In the genomic region with DNA sequence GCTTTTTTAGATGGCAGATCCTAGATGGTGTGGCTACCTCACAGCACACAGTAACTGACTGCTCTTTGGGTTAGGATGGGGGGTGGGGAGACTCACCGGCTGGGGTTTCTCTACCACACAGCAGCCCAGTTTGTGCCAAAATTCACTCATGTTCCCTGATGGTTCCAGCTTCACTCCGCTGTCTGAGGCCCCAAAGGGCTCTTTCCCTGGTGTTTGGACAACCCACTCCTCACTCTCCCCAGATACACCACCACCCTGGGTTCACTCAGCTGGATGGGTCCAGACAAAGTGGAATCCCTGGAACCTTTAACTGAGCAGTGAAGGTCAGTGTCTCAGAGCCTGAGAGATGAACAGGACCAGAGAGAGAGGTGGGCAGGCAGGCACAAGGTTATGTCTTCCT, we compare ENCODE assay signal across 10 cellular contexts. TPM values are rescaled to one million over a fixed set of nuclear protein-coding genes. Genes with fewer than 3 reads are reported as not detected.
A peak's percentile ranks its signal among the peaks of the same experiment; 100 is the strongest.
DNase-seq lines count a peak whose midpoint lies in the region; ATAC-seq and TF ChIP-seq lines count a peak whose summit lies in the region.
"Had no signal": no experiment of that assay in that cellular context is flagged by ENCODE, and none has a peak within 500 bp of the region (broad histone marks: within the 10 kb centered on the region; RNA-seq: fewer than 3 reads in every experiment).

No MANE protein-coding gene starts in this region.

- H3K4me1 ChIP-seq in colonic mucosa = peaks cover 7% of the 10 kb centered on the region
- H3K4me1 ChIP-seq in osteoblast (ENCODE audit: insufficient read depth, low read length) = peaks cover 31% of the 10 kb centered on the region

- no peak overlapping the region for H3K4me2 ChIP-seq in osteoblast (ENCODE audit: insufficient read depth, low read length)

- H3K27ac ChIP-seq in 22Rv1 (peak overlapping the region; percentile 93; the same call in 1 of the 2 replicates), KOPT-K1 (ENCODE audit: low read depth, low read length, poor library complexity, severe bottlenecking) (peak overlapping the region; percentile 58), colonic mucosa (peak overlapping the region; percentile 91), osteoblast (ENCODE audit: low read depth, low read length) (peak overlapping the region; percentile 53)
- H3K27ac ChIP-seq: WERI-Rb-1 had no signal

- peaks cover 52% of the 10 kb centered on the region for H3K36me3 ChIP-seq in KOPT-K1 (ENCODE audit: insufficient read depth, low read length)
- peaks cover 34% of the 10 kb centered on the region for H3K36me3 ChIP-seq in colonic mucosa
- H3K36me3 ChIP-seq in osteoblast (ENCODE audit: insufficient read depth, low read length) = peaks cover 63% of the 10 kb centered on the region

- DNase-seq in colonic mucosa (no peak), osteoblast (ENCODE audit: insufficient read length, low spot score, missing footprints) (no peak), DMS79 treated with DMSO at 0.1 percent for 48 hours (lab: John Stamatoyannopoulos, UW) (no peak)
- DNase-seq: COR-L47, WERI-Rb-1 had no signal

- H3K4me3 ChIP-seq in colonic mucosa (no peak overlapping the region), osteoblast (ENCODE audit: insufficient read depth, low read length) (no peak overlapping the region)

- H3K27me3 ChIP-seq in colonic mucosa (no peaks in the 10 kb centered on the region), osteoblast (ENCODE audit: insufficient read depth, low read length) (no peaks in the 10 kb centered on the region)

- H3K9me3 ChIP-seq in KOPT-K1 (ENCODE audit: insufficient read depth, low read length, poor library complexity, severe bottlenecking) = no peaks in the 10 kb centered on the region
- no peaks in the 10 kb centered on the region for H3K9me3 ChIP-seq in colonic mucosa
- H3K9me3 ChIP-seq in osteoblast (ENCODE audit: low read depth, low read length) = no peaks in the 10 kb centered on the region

- no peak for TF ChIP-seq CTCF in 22Rv1 (IDR thresholded peaks at IDR 0.05)
- no peak for TF ChIP-seq CTCF in colonic mucosa (IDR thresholded peaks at IDR 0.05)
- TF ChIP-seq CTCF in osteoblast (IDR thresholded peaks at IDR 0.05; ENCODE audit: extremely low read depth, low read depth, low read length) = no peak

- H3K79me2 ChIP-seq in osteoblast (ENCODE audit: insufficient read depth, low read length) = peaks cover 67% of the 10 kb centered on the region

- intact Hi-C loops in colonic mucosa (cut with DNase I) = loop anchor here (5.0 kb wide), 1 partner anchor 48 kb away; the partner anchor contains the start of genes MINDY1 and PRUNE1

- ATAC-seq in HG03378 (IDR thresholded peaks at IDR 0.05; ENCODE audit: unreplicated experiment) (no peak), HG02763 (IDR thresholded peaks at IDR 0.05; ENCODE audit: unreplicated experiment) (no peak), GM21619 (IDR thresholded peaks at IDR 0.05; ENCODE audit: unreplicated experiment) (no peak)

- H3K9ac ChIP-seq in colonic mucosa (ENCODE audit: low read depth in 2 of 2, low read length in 2 of 2) = peak overlapping the region; percentile 41 to 58

- H4K20me1 ChIP-seq in osteoblast (ENCODE audit: insufficient read depth, low read length) = peaks cover 49% of the 10 kb centered on the region

- H2AFZ ChIP-seq in osteoblast (ENCODE audit: low read length) = no peak overlapping the region

RNA-seq across cellular contexts. Expression of gene CDC42SE1, which starts 3.8 kb away (rescaled TPM):
- 10 to 100 TPM; 57.9 to 66.8 TPM for total RNA-seq in colonic mucosa
- total RNA-seq in osteoblast = 44.8 and 49.6 TPM in 2 replicates

RNA-seq across cellular contexts. Expression of gene MLLT11, which starts 4.6 kb away (rescaled TPM):
- total RNA-seq in colonic mucosa (1 to 10 TPM in 1 of 2 donors, under 1 TPM in 1; 0.42 to 1.3 TPM), osteoblast (1.4 and 1.8 TPM in 2 replicates)

RNA-seq across cellular contexts. Expression of gene C1orf56, which starts 8.0 kb away (rescaled TPM):
- total RNA-seq in colonic mucosa = 1 to 10 TPM; 2.6 to 3.2 TPM
- total RNA-seq in osteoblast = 4.4 and 5.4 TPM in 2 replicates

RNA-seq across cellular contexts. Expression of gene GABPB2, which starts 15.0 kb away (rescaled TPM):
- total RNA-seq in colonic mucosa (10 to 100 TPM; 13.1 to 15.2 TPM), osteoblast (15.6 and 16.3 TPM in 2 replicates)

RNA-seq across cellular contexts. Expression of gene BNIPL, which starts 19.2 kb away (rescaled TPM):
- 1 to 10 TPM in 1 of 2 donors, under 1 TPM in 1; 0.69 to 1.9 TPM for total RNA-seq in colonic mucosa
- under 0.01 and 1.2 TPM in 2 replicates for total RNA-seq in osteoblast
